ENCODE assay signal across 23 cellular contexts in the genomic region with DNA sequence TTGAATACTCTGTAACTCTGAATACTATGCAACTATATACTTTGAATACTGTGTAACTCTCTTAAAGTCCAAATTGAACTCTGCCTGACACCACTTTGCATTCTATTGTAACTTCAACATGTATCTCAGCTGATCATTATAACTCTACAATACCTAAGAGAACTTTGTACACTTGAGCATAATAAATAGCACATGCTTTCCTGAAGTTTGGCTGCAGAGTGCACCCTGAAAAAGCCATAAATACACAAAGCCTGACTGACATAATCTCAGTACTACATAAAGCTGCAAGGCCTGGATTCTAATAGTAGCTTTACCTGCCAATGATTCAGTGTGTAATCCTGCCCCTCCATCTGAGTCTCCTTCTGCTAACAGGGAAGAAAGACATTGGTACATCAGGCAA. TPM values are rescaled to one million over a fixed set of nuclear protein-coding genes. Genes with fewer than 3 reads are reported as not detected.
DNase-seq lines count a peak whose midpoint lies in the region; ATAC-seq, FAIRE-seq and TF ChIP-seq lines count a peak whose summit lies in the region.
"Had no signal": no experiment of that assay in that cellular context is flagged by ENCODE, and none has a peak within 500 bp of the region (broad histone marks: within the 10 kb centered on the region; RNA-seq: fewer than 3 reads in every experiment).

No MANE protein-coding gene starts in this region.

- DNase-seq in GM23338 (ENCODE audit: low spot score) (no peak), hepatocyte (ENCODE audit: low spot score) (peak; percentile 43), mesendoderm (no peak), small intestine (peak; percentile 81), GM10248 (ENCODE audit: extremely low spot score) (no peak), T-helper 1 cell (no peak)
- DNase-seq: Caco-2; Calu3; CD4-positive, alpha-beta T cell; CD8-positive, alpha-beta T cell; DMS79 treated with DMSO at 0.1 percent for 48 hours; GF-D8 had no signal

- H2BK5ac ChIP-seq in mesendoderm (ENCODE audit: low read length) = no peak overlapping the region

- POLR2A ChIA-PET in GM10248 (lab: Yijun Ruan, JAX) = no interaction called here

- no peak overlapping the region for H3K4ac ChIP-seq in mesendoderm (ENCODE audit: low read depth, low read length)

- no peaks in the 10 kb centered on the region for H3K27me3 Mint-ChIP-seq in GM23338 (ENCODE audit: insufficient read depth, low read depth, poor library complexity)
- H3K27me3 Mint-ChIP-seq: B cell; CD4-positive, alpha-beta T cell had no signal

- H3K27me3 ChIP-seq in GM23338 (ENCODE audit: insufficient read depth) (no peaks in the 10 kb centered on the region), hepatocyte (no peaks in the 10 kb centered on the region), mesendoderm (ENCODE audit: insufficient read depth, low read length, poor library complexity) (no peaks in the 10 kb centered on the region), small intestine (ENCODE audit: control insufficient read depth in 2 of 2, insufficient read depth in 2 of 2, low read length in 2 of 2) (no peaks in the 10 kb centered on the region)
- H3K27me3 ChIP-seq: BLaER1 treated with 17β-estradiol and CSF1 and Interleukin-3, amounts not matched to agents 10 nM and 100 nM had no signal

- H2BK120ac ChIP-seq in mesendoderm (ENCODE audit: low read depth, low read length) = no peak overlapping the region

- peak overlapping the region; percentile 41 for H3K4me2 ChIP-seq in GM23338
- H3K4me2 ChIP-seq in hepatocyte = no peak overlapping the region
- no peak overlapping the region for H3K4me2 ChIP-seq in mesendoderm (ENCODE audit: low read length)
- H3K4me2 ChIP-seq: A549; BLaER1 treated with 17β-estradiol and CSF1 and Interleukin-3, amounts not matched to agents 10 nM and 100 nM had no signal

- ATAC-seq in GM23338 (no peak), GM19397 (IDR thresholded peaks at IDR 0.05; ENCODE audit: unreplicated experiment) (no peak)
- ATAC-seq: A549; CD8-positive, alpha-beta T cell; GM12878 had no signal

- peaks cover 2% of the 10 kb centered on the region for H3K79me1 ChIP-seq in mesendoderm (ENCODE audit: low read length)

- H3K9me2 ChIP-seq in GM23338 (ENCODE audit: insufficient read depth) = no peaks in the 10 kb centered on the region
- no peaks in the 10 kb centered on the region for H3K9me2 ChIP-seq in hepatocyte (replicated peaks; ENCODE audit: insufficient read depth)

- H2AFZ ChIP-seq in GM23338 (no peak overlapping the region), hepatocyte (no peak overlapping the region)

- H3K9ac ChIP-seq in mesendoderm (ENCODE audit: low read length) = no peak overlapping the region
- H3K9ac ChIP-seq: BLaER1 treated with 17β-estradiol and CSF1 and Interleukin-3, amounts not matched to agents 10 nM and 100 nM had no signal

- H4K20me1 ChIP-seq in GM23338 (replicated peaks; ENCODE audit: insufficient read depth) = no peaks in the 10 kb centered on the region; the same call in 1 of the 2 replicates
- H4K20me1 ChIP-seq in hepatocyte (ENCODE audit: insufficient read depth, poor library complexity, severe bottlenecking) = no peaks in the 10 kb centered on the region
- H4K20me1 ChIP-seq: BLaER1 treated with 17β-estradiol and CSF1 and Interleukin-3, amounts not matched to agents 10 nM and 100 nM had no signal

- H3K9me3 ChIP-seq in hepatocyte (ENCODE audit: low read depth) = no peaks in the 10 kb centered on the region
- H3K9me3 ChIP-seq in small intestine (ENCODE audit: control insufficient read depth, low read depth) = no peaks in the 10 kb centered on the region
- H3K9me3 ChIP-seq: A549; BLaER1 treated with 17β-estradiol and CSF1 and Interleukin-3, amounts not matched to agents 10 nM and 100 nM; Caco-2 had no signal

- H3K23ac ChIP-seq in mesendoderm (ENCODE audit: low read length) = no peak overlapping the region

- no peak overlapping the region for H2BK15ac ChIP-seq in mesendoderm (replicated peaks; ENCODE audit: low read depth)

- no peak for FAIRE-seq in small intestine (lab: Jason Lieb, UNC)
- FAIRE-seq: A549, D721Med, G401.6, GM12878, GM12892, GM18507 had no signal

- peaks cover 15% of the 10 kb centered on the region for H3K4me1 ChIP-seq in GM23338 (ENCODE audit: insufficient read depth)
- peaks cover 9% of the 10 kb centered on the region for H3K4me1 ChIP-seq in hepatocyte (ENCODE audit: insufficient read depth)
- H3K4me1 ChIP-seq in mesendoderm (ENCODE audit: control insufficient read depth, low read depth, low read length) = peaks cover 10% of the 10 kb centered on the region
- H3K4me1 ChIP-seq in small intestine (ENCODE audit: control insufficient read depth in 2 of 2, insufficient read depth in 1 of 2, low read depth in 1 of 2, low read length in 1 of 2) = peaks cover 0 to 2% of the 10 kb centered on the region in 2 donors
- H3K4me1 ChIP-seq: A549 had no signal

- H3F3A ChIP-seq in GM23338 (replicated peaks; ENCODE audit: low read depth) = no peaks in the 10 kb centered on the region

- no peak overlapping the region for H2AK5ac ChIP-seq in mesendoderm (ENCODE audit: low read length)

- peaks cover 6% of the 10 kb centered on the region; the same call in 2 of the 3 replicates for H3K4me1 Mint-ChIP-seq in GM23338
- H3K4me1 Mint-ChIP-seq: B cell had no signal

- no peaks in the 10 kb centered on the region for H3K9me3 Mint-ChIP-seq in GM23338
- H3K9me3 Mint-ChIP-seq: CD4-positive, alpha-beta T cell; CD8-positive, alpha-beta T cell had no signal

- H3K36me3 Mint-ChIP-seq in GM23338 (ENCODE audit: low read depth) = no peaks in the 10 kb centered on the region; the same call in 2 of the 3 replicates

- H3K36me3 ChIP-seq in GM23338 (ENCODE audit: insufficient read depth) = no peaks in the 10 kb centered on the region
- H3K36me3 ChIP-seq in hepatocyte (replicated peaks; ENCODE audit: insufficient read depth, low read depth) = no peaks in the 10 kb centered on the region
- no peaks in the 10 kb centered on the region for H3K36me3 ChIP-seq in mesendoderm (ENCODE audit: control insufficient read depth, insufficient read depth, low read length)
- no peaks in the 10 kb centered on the region for H3K36me3 ChIP-seq in small intestine (ENCODE audit: control insufficient read depth in 2 of 2, insufficient read depth in 2 of 2, low read length in 2 of 2)

- H3K4me3 Mint-ChIP-seq in GM23338 = no peak overlapping the region
- H3K4me3 Mint-ChIP-seq: B cell; CD4-positive, alpha-beta T cell; CD8-positive, alpha-beta T cell had no signal

- H3K27ac ChIP-seq in GM23338 (ENCODE audit: low read depth) = no peak overlapping the region
- H3K27ac ChIP-seq in hepatocyte = peak overlapping the region; percentile 84
- no peak overlapping the region for H3K27ac ChIP-seq in mesendoderm (ENCODE audit: low read depth, low read length)
- no peak overlapping the region for H3K27ac ChIP-seq in small intestine (ENCODE audit: low read depth in 1 of 2, low read length in 1 of 2)
- H3K27ac ChIP-seq: 22Rv1; A549; BLaER1 treated with 17β-estradiol and CSF1 and Interleukin-3, amounts not matched to agents 10 nM and 100 nM; C4-2B had no signal

- no peak for TF ChIP-seq CTCF in GM23338 (conservative IDR thresholded peaks at IDR 0.05; ENCODE audit: low read depth in 2 of 2)
- no peak for TF ChIP-seq CTCF in hepatocyte (IDR thresholded peaks at IDR 0.05; ENCODE audit: poor library complexity)
- TF ChIP-seq CTCF in GM10248 (IDR thresholded peaks at IDR 0.05; ENCODE audit: control extremely low read depth, extremely low read depth, low read depth, missing control alignments) = no peak

- no peak overlapping the region for H4K8ac ChIP-seq in mesendoderm (ENCODE audit: low read depth, low read length)

- H3K56ac ChIP-seq in mesendoderm (ENCODE audit: low read length) = peak overlapping the region; percentile 1

- 0 out of 2 replicates have a peak, but pooled peaks cover 8% of the 10 kb centered on the region for H3K79me2 ChIP-seq in GM23338 (replicated peaks; ENCODE audit: insufficient read depth)
- H3K79me2 ChIP-seq in hepatocyte = peaks cover 8% of the 10 kb centered on the region
- no peaks in the 10 kb centered on the region for H3K79me2 ChIP-seq in mesendoderm (ENCODE audit: control insufficient read depth, insufficient read depth, low read length)

- no peak overlapping the region for H4K5ac ChIP-seq in mesendoderm (ENCODE audit: low read length)

- H3K4me3 ChIP-seq in GM23338 (0 out of 2 replicates have a peak overlapping the region, but pooled peaks have one; percentile 1), hepatocyte (no peak overlapping the region), mesendoderm (ENCODE audit: low read length) (no peak overlapping the region), small intestine (ENCODE audit: low read depth in 1 of 2, low read length in 2 of 2) (no peak overlapping the region)
- H3K4me3 ChIP-seq: A549; BLaER1 treated with 17β-estradiol and CSF1 and Interleukin-3, amounts not matched to agents 10 nM and 100 nM; GM12878 had no signal

- H3K27ac Mint-ChIP-seq in GM23338 = no peak overlapping the region
- H3K27ac Mint-ChIP-seq: B cell; CD4-positive, alpha-beta T cell; CD8-positive, alpha-beta T cell had no signal

- no peak overlapping the region for H3K18ac ChIP-seq in mesendoderm (ENCODE audit: low read length)

- CTCF ChIA-PET in GM10248 (lab: Yijun Ruan, JAX) = no interaction called here

TF ChIP-seq in GM23338, 12 proteins besides CTCF, POLR2A, EP300 and RAD21 (continues in another document):
- no peak for TF ChIP-seq EZH2 (IDR thresholded peaks at IDR 0.05; ENCODE audit: low read depth, unreplicated experiment)

RNA-seq across cellular contexts. Expression of a gene that starts 21.4 kb away (rescaled TPM):
- 41.5 and 44.0 TPM in 2 replicates for total RNA-seq in GM23338 (2014; rRNA removed; shearing (Covaris generic))
- polyA plus RNA-seq in GM23338 (2016; fragmentation: Nextera tagmentation; extraction: Ambion mirVana) (238 and 247 TPM in 2 replicates), hepatocyte (105 and 113 TPM in 2 replicates), small intestine (10 to 100 TPM; 56.7 to 75.0 (median 69.1) TPM)
- 75.5 and 97.0 TPM in 2 replicates for total RNA-seq in hepatocyte
- polyA plus RNA-seq in mesendoderm (2013, experiment 1 of 2) = 120 TPM
- 117 TPM for polyA plus RNA-seq in mesendoderm (2013, experiment 2 of 2)

RNA-seq across cellular contexts. Expression of a gene that starts 36.1 kb away (rescaled TPM):
- total RNA-seq in GM23338 (2014; rRNA removed; shearing (Covaris generic)) = 22.3 and 24.2 TPM in 2 replicates
- polyA plus RNA-seq in GM23338 (2016; fragmentation: Nextera tagmentation; extraction: Ambion mirVana) = 36.4 and 48.2 TPM in 2 replicates
- 37.2 and 38.6 TPM in 2 replicates for total RNA-seq in hepatocyte
- polyA plus RNA-seq in hepatocyte = 25.9 and 35.5 TPM in 2 replicates
- polyA plus RNA-seq in mesendoderm (2013, experiment 1 of 2) = 19.8 TPM
- 19.6 TPM for polyA plus RNA-seq in mesendoderm (2013, experiment 2 of 2)
- 10 to 100 TPM; 15.9 to 26.6 (median 17.2) TPM for polyA plus RNA-seq in small intestine

Comparison
In these comparisons a context has a peak if more than half of its experiments do, and no peak if none do; other contexts are left out.
1. DNase-seq: peak in hepatocyte (single experiment) and small intestine (single experiment); none in GM23338 (single experiment), mesendoderm (single experiment), GM10248 (single experiment) and T-helper 1 cell (0 of 5).